ENCODE assay signal across 1 cellular context in genomic region chr10:88114368-88114767, GRCh38.
TF ChIP-seq lines count a peak whose summit lies in the region.

No MANE protein-coding gene starts in this region.

TF ChIP-seq in IMR-90, 13 proteins besides CTCF, POLR2A, EP300 and RAD21:
- no peak for TF ChIP-seq BHLHE40 (IDR thresholded peaks at IDR 0.05; ENCODE audit: low read depth, low read length)
- TF ChIP-seq SMC3 (IDR thresholded peaks at IDR 0.05; ENCODE audit: low read depth, low read length): peak; percentile 32
